Comparison of ENCODE assay signal across 9 cellular contexts in genomic region chr14:89185919-89186849, GRCh38.
A peak's percentile ranks its signal among the peaks of the same experiment; 100 is the strongest.
DNase-seq lines count a peak whose midpoint lies in the region; ATAC-seq and TF ChIP-seq lines count a peak whose summit lies in the region.
"Had no signal": no experiment of that assay in that cellular context is flagged by ENCODE, and none has a peak within 500 bp of the region (broad histone marks: within the 10 kb centered on the region; RNA-seq: fewer than 3 reads in every experiment).

No MANE protein-coding gene starts in this region.

- H3K4me3 ChIP-seq in BE2C (ENCODE audit: low read depth, low read length) (peak overlapping the region; percentile 33), HUES64 (ENCODE audit: low read length) (no peak overlapping the region), mesodermal cell (ENCODE audit: extremely low read depth, insufficient read depth, low read length, poor library complexity, severe bottlenecking) (no peak overlapping the region), osteoblast (ENCODE audit: insufficient read depth, low read length) (no peak overlapping the region)

- ATAC-seq in GM19463 (IDR thresholded peaks at IDR 0.05; ENCODE audit: unreplicated experiment) = no peak

- peaks cover 5% of the 10 kb centered on the region for H4K20me1 ChIP-seq in osteoblast (ENCODE audit: insufficient read depth, low read length)

- H3K27ac ChIP-seq in HUES64 (ENCODE audit: low read depth, low read length) (peak overlapping the region; percentile 12; the same call in 1 of the 2 replicates), caudate nucleus (ENCODE audit: low read depth, low read length) (peak overlapping the region; percentile 11), mesodermal cell (ENCODE audit: low read depth, low read length, severe bottlenecking) (peak overlapping the region; percentile 75), osteoblast (ENCODE audit: low read depth, low read length) (no peak overlapping the region)

- no peak overlapping the region for H3K9ac ChIP-seq in HUES64 (ENCODE audit: low read depth, low read length)

- H3K4me2 ChIP-seq in osteoblast (ENCODE audit: insufficient read depth, low read length) = no peak overlapping the region

- WGBS in HUES64 = 86% methylated on average over 11 of the region's 13 CpGs
- WGBS in mesodermal cell (ENCODE audit: insufficient coverage in 2 of 2), 2 experiments = 85 to 89% methylated on average over 8 to 10 of the region's 13 CpGs

- peak; percentile 53 for DNase-seq in BE2C
- peak in 4 of 61 donors; percentile 4 to 99 (median 12) for DNase-seq in caudate nucleus (lab: John Stamatoyannopoulos, UW)
- no peak for DNase-seq in osteoblast (ENCODE audit: insufficient read length, low spot score, missing footprints)
- no peak for DNase-seq in stimulated activated CD4-positive, alpha-beta T cell treated with anti-CD3 and anti-CD28 coated beads, Interleukin-1b, Interleukin-23, amount 100 ng/mL, for 48 hours
- DNase-seq in activated naive CD4-positive, alpha-beta T cell treated with Interleukin-2 at 50 U/mL for 16 hours = no peak
- DNase-seq: activated CD4-positive, alpha-beta T cell treated with anti-CD3 and anti-CD28 coated beads, Interleukin-2, amount 50 U/mL, for 4 hours had no signal

- H3K36me3 ChIP-seq in BE2C (0 out of 2 replicates have a peak, but pooled peaks cover 3% of the 10 kb centered on the region), HUES64 (ENCODE audit: insufficient read depth, low read length) (peaks cover 27% of the 10 kb centered on the region), mesodermal cell (ENCODE audit: control insufficient read depth, insufficient read depth, low read length) (peaks cover 26% of the 10 kb centered on the region), osteoblast (ENCODE audit: insufficient read depth, low read length) (no peaks in the 10 kb centered on the region)

- TF ChIP-seq CTCF in BE2C (IDR thresholded peaks at IDR 0.05; ENCODE audit: low read depth, low read length) (no peak), osteoblast (IDR thresholded peaks at IDR 0.05; ENCODE audit: extremely low read depth, low read depth, low read length) (no peak)

- H3K4me1 ChIP-seq in BE2C (peaks cover 49% of the 10 kb centered on the region), HUES64 (ENCODE audit: insufficient read depth, low read length) (peaks cover 20% of the 10 kb centered on the region; the same call in 1 of the 2 replicates), mesodermal cell (ENCODE audit: control insufficient read depth, insufficient read depth, low read length, poor library complexity, severe bottlenecking) (peaks cover 23% of the 10 kb centered on the region), osteoblast (ENCODE audit: insufficient read depth, low read length) (peaks cover 9% of the 10 kb centered on the region)

- H2AFZ ChIP-seq in osteoblast (ENCODE audit: low read length) = no peak overlapping the region

- H3K9me3 ChIP-seq in BE2C = no peaks in the 10 kb centered on the region
- H3K9me3 ChIP-seq in HUES64 (ENCODE audit: insufficient read depth, low read depth, low read length) = no peaks in the 10 kb centered on the region
- H3K9me3 ChIP-seq in mesodermal cell (ENCODE audit: control insufficient read depth, low read length) = no peaks in the 10 kb centered on the region
- H3K9me3 ChIP-seq in osteoblast (ENCODE audit: low read depth, low read length) = no peaks in the 10 kb centered on the region

- H3K27me3 ChIP-seq in BE2C (no peaks in the 10 kb centered on the region), HUES64 (ENCODE audit: insufficient read depth, low read length) (no peaks in the 10 kb centered on the region), osteoblast (ENCODE audit: insufficient read depth, low read length) (no peaks in the 10 kb centered on the region)

- no peaks in the 10 kb centered on the region for H3K79me2 ChIP-seq in osteoblast (ENCODE audit: insufficient read depth, low read length)
